In genomic region chr12:19506497-19506896, GRCh38 we compare ENCODE assay signal across 22 cellular contexts.
DNase-seq lines count a peak whose midpoint lies in the region; ATAC-seq, FAIRE-seq and TF ChIP-seq lines count a peak whose summit lies in the region.
"Had no signal": no experiment of that assay in that cellular context is flagged by ENCODE, and none has a peak within 500 bp of the region (broad histone marks: within the 10 kb centered on the region; RNA-seq: fewer than 3 reads in every experiment).

No MANE protein-coding gene starts in this region.

- POLR2A ChIA-PET in CD8-positive, alpha-beta memory T cell (lab: Charles Lee): no interaction called here

- no peak for FAIRE-seq in small intestine (lab: Jason Lieb, UNC)
- FAIRE-seq: GM12891 had no signal

- no peaks in the 10 kb centered on the region for H3K9me3 Mint-ChIP-seq in CD8-positive, alpha-beta memory T cell
- peaks cover 8% of the 10 kb centered on the region for H3K9me3 Mint-ChIP-seq in nephron progenitor cell
- H3K9me3 Mint-ChIP-seq in CD14-positive monocyte: no peaks in the 10 kb centered on the region

- peaks cover 13 to 59% (median 15%) of the 10 kb centered on the region in 3 donors for H3K36me3 Mint-ChIP-seq in CD8-positive, alpha-beta memory T cell
- H3K36me3 Mint-ChIP-seq in T-helper 17 cell (ENCODE audit: low read depth) (peaks cover 14% of the 10 kb centered on the region), nephron progenitor cell (ENCODE audit: low read depth) (peaks cover 73% of the 10 kb centered on the region), CD14-positive monocyte (peaks cover 33 to 51% of the 10 kb centered on the region in 2 donors)

- no peaks in the 10 kb centered on the region for H3K27me3 Mint-ChIP-seq in CD8-positive, alpha-beta memory T cell
- H3K27me3 Mint-ChIP-seq in T-helper 17 cell: no peaks in the 10 kb centered on the region
- no peaks in the 10 kb centered on the region for H3K27me3 Mint-ChIP-seq in nephron progenitor cell (ENCODE audit: low read depth, poor library complexity)
- no peaks in the 10 kb centered on the region for H3K27me3 Mint-ChIP-seq in CD14-positive monocyte (ENCODE audit: low read depth in 3 of 3)
- H3K27me3 Mint-ChIP-seq: B cell had no signal

- no peak for DNase-seq in CD8-positive, alpha-beta memory T cell
- no peak for DNase-seq in T-helper 17 cell
- DNase-seq in epithelial cell of prostate (ENCODE audit: low read depth, low spot score): no peak
- no peak for DNase-seq in nephron progenitor cell
- no peak for DNase-seq in CD14-positive monocyte (ENCODE audit: low spot score)
- no peak for DNase-seq in small intestine
- DNase-seq: activated naive CD4-positive, alpha-beta T cell treated with Interleukin-2 at 50 U/mL for 16 hours; body of pancreas; GF-D8; hippocampal formation; KG1; left cardiac atrium; mucosa of descending colon; NCI-H1092; NCI-H524 treated with DMSO at 0.1 percent for 48 hours; SIG-M5; stimulated activated CD4-positive, alpha-beta T cell treated with anti-CD3 and anti-CD28 coated beads, Interleukin-4, amount 100 ng/mL, for 24 hours had no signal

- TF ChIP-seq CTCF in nephron progenitor cell (IDR thresholded peaks at IDR 0.05) (no peak), CD14-positive monocyte (IDR thresholded peaks at IDR 0.05) (no peak)

- intact Hi-C loops in CD14-positive monocyte (cut with micrococcal nuclease): no loop called here

- no peaks in the 10 kb centered on the region for H3K4me1 ChIP-seq in CD8-positive, alpha-beta memory T cell (ENCODE audit: insufficient read depth, low read length)
- H3K4me1 ChIP-seq in small intestine (ENCODE audit: control insufficient read depth in 2 of 2, insufficient read depth in 1 of 2, low read depth in 1 of 2, low read length in 1 of 2): peaks cover 0 to 3% of the 10 kb centered on the region in 2 donors
- H3K4me1 ChIP-seq: body of pancreas had no signal

- H3K4me3 Mint-ChIP-seq in CD8-positive, alpha-beta memory T cell: no peak overlapping the region
- H3K4me3 Mint-ChIP-seq in T-helper 17 cell (no peak overlapping the region), nephron progenitor cell (no peak overlapping the region), CD14-positive monocyte (no peak overlapping the region)
- H3K4me3 Mint-ChIP-seq: B cell had no signal

- ATAC-seq in T-helper 17 cell: no peak
- ATAC-seq in HG03135 (IDR thresholded peaks at IDR 0.05; ENCODE audit: unreplicated experiment): no peak
- no peak for ATAC-seq in GM21515 (IDR thresholded peaks at IDR 0.05; ENCODE audit: unreplicated experiment)
- ATAC-seq: body of pancreas, left cardiac atrium, mucosa of descending colon had no signal

- no peak overlapping the region for H3K27ac ChIP-seq in CD8-positive, alpha-beta memory T cell (ENCODE audit: low read depth, low read length)
- peak overlapping the region; percentile 24 for H3K27ac ChIP-seq in epithelial cell of prostate
- no peak overlapping the region for H3K27ac ChIP-seq in small intestine (ENCODE audit: low read depth in 1 of 2, low read length in 1 of 2)
- H3K27ac ChIP-seq: body of pancreas, thoracic aorta had no signal

- no peaks in the 10 kb centered on the region for H3K36me3 ChIP-seq in CD8-positive, alpha-beta memory T cell (ENCODE audit: insufficient read depth, low read length)
- H3K36me3 ChIP-seq in small intestine (ENCODE audit: control insufficient read depth in 2 of 2, insufficient read depth in 2 of 2, low read length in 2 of 2): peaks cover 0 to 3% of the 10 kb centered on the region in 2 donors

- H3K27me3 ChIP-seq in CD8-positive, alpha-beta memory T cell (ENCODE audit: insufficient read depth, low read length, poor library complexity, severe bottlenecking): no peaks in the 10 kb centered on the region
- H3K27me3 ChIP-seq in small intestine (ENCODE audit: control insufficient read depth in 2 of 2, insufficient read depth in 2 of 2, low read length in 2 of 2): no peaks in the 10 kb centered on the region
- H3K27me3 ChIP-seq: body of pancreas had no signal

- CTCF ChIA-PET in CD8-positive, alpha-beta memory T cell (lab: Charles Lee): no interaction called here

- no peak overlapping the region for H3K4me3 ChIP-seq in CD8-positive, alpha-beta memory T cell (ENCODE audit: low read length)
- H3K4me3 ChIP-seq in small intestine (ENCODE audit: low read depth in 1 of 2, low read length in 2 of 2): no peak overlapping the region
- H3K4me3 ChIP-seq: body of pancreas, mucosa of descending colon, thoracic aorta had no signal

- H3K4me1 Mint-ChIP-seq in CD8-positive, alpha-beta memory T cell: peaks cover 50 to 70% (median 68%) of the 10 kb centered on the region in 3 donors
- H3K4me1 Mint-ChIP-seq in T-helper 17 cell (peaks cover 39% of the 10 kb centered on the region), nephron progenitor cell (peaks cover 6% of the 10 kb centered on the region), CD14-positive monocyte (no peaks in the 10 kb centered on the region)

- H3K27ac Mint-ChIP-seq in CD8-positive, alpha-beta memory T cell: peak overlapping the region in 5 of 8 donors; percentile 24 to 80 (median 54)
- H3K27ac Mint-ChIP-seq in T-helper 17 cell: peak overlapping the region; percentile 91
- H3K27ac Mint-ChIP-seq in nephron progenitor cell: peak overlapping the region; percentile 1
- H3K27ac Mint-ChIP-seq in CD14-positive monocyte: peak overlapping the region in 1 of 7 donors; percentile 47
- H3K27ac Mint-ChIP-seq: B cell had no signal

- H3K9me3 ChIP-seq in CD8-positive, alpha-beta memory T cell (ENCODE audit: low read length): no peaks in the 10 kb centered on the region
- H3K9me3 ChIP-seq in T-helper 17 cell (ENCODE audit: control insufficient read depth, low read length, poor library complexity, severe bottlenecking) (no peaks in the 10 kb centered on the region), small intestine (ENCODE audit: control insufficient read depth, low read depth) (no peaks in the 10 kb centered on the region)
- H3K9me3 ChIP-seq: body of pancreas, mucosa of descending colon, thoracic aorta had no signal
